In the genomic region with DNA sequence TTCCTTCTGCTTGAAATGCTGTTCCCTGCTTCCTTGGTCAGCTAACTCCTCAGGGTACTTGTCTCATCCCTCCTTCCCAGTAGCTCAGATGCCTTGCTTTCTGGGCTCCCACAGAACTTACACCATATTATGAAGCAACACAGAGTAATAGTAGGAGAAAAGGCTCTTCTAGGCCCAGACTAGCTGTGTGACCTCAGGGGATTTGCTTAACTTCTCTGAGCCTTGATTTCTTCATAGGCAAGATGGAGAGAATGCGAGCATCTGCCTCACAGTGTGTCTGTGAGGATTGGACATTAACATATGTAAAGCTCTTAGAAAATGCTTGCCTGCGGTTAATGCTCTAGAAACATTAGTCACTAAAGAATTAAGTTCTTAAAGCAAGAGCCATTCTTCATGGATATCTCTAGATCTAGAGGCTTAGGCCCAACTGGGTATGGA, we compare ENCODE assay signal across 1 cellular context.
TF ChIP-seq lines count a peak whose summit lies in the region.

No MANE protein-coding gene starts in this region.

TF ChIP-seq in GM23338, 12 proteins besides CTCF, POLR2A, EP300 and RAD21 (continued from another document):
- TF ChIP-seq, protein P1, sequence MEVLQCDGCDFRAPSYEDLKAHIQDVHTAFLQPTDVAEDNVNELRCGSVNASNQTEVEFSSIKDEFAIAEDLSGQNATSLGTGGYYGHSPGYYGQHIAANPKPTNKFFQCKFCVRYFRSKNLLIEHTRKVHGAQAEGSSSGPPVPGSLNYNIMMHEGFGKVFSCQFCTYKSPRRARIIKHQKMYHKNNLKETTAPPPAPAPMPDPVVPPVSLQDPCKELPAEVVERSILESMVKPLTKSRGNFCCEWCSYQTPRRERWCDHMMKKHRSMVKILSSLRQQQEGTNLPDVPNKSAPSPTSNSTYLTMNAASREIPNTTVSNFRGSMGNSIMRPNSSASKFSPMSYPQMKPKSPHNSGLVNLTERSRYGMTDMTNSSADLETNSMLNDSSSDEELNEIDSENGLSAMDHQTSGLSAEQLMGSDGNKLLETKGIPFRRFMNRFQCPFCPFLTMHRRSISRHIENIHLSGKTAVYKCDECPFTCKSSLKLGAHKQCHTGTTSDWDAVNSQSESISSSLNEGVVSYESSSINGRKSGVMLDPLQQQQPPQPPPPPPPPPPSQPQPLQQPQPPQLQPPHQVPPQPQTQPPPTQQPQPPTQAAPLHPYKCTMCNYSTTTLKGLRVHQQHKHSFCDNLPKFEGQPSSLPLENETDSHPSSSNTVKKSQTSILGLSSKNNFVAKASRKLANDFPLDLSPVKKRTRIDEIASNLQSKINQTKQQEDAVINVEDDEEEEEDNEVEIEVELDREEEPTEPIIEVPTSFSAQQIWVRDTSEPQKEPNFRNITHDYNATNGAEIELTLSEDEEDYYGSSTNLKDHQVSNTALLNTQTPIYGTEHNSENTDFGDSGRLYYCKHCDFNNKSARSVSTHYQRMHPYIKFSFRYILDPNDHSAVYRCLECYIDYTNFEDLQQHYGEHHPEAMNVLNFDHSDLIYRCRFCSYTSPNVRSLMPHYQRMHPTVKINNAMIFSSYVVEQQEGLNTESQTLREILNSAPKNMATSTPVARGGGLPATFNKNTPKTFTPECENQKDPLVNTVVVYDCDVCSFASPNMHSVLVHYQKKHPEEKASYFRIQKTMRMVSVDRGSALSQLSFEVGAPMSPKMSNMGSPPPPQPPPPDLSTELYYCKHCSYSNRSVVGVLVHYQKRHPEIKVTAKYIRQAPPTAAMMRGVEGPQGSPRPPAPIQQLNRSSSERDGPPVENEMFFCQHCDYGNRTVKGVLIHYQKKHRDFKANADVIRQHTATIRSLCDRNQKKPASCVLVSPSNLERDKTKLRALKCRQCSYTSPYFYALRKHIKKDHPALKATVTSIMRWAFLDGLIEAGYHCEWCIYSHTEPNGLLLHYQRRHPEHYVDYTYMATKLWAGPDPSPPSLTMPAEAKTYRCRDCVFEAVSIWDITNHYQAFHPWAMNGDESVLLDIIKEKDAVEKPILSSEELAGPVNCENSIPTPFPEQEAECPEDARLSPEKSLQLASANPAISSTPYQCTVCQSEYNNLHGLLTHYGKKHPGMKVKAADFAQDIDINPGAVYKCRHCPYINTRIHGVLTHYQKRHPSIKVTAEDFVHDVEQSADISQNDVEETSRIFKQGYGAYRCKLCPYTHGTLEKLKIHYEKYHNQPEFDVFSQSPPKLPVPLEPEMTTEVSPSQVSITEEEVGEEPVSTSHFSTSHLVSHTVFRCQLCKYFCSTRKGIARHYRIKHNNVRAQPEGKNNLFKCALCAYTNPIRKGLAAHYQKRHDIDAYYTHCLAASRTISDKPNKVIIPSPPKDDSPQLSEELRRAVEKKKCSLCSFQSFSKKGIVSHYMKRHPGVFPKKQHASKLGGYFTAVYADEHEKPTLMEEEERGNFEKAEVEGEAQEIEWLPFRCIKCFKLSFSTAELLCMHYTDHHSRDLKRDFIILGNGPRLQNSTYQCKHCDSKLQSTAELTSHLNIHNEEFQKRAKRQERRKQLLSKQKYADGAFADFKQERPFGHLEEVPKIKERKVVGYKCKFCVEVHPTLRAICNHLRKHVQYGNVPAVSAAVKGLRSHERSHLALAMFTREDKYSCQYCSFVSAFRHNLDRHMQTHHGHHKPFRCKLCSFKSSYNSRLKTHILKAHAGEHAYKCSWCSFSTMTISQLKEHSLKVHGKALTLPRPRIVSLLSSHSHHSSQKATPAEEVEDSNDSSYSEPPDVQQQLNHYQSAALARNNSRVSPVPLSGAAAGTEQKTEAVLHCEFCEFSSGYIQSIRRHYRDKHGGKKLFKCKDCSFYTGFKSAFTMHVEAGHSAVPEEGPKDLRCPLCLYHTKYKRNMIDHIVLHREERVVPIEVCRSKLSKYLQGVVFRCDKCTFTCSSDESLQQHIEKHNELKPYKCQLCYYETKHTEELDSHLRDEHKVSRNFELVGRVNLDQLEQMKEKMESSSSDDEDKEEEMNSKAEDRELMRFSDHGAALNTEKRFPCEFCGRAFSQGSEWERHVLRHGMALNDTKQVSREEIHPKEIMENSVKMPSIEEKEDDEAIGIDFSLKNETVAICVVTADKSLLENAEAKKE (CRISPR knock-in tag; IDR thresholded peaks at IDR 0.05), result no peak
- TF ChIP-seq JUNB (IDR thresholded peaks at IDR 0.05; ENCODE audit: unreplicated experiment) (no peak), ZNF114 (CRISPR knock-in tag; IDR thresholded peaks at IDR 0.05) (no peak), ZNF331 (CRISPR knock-in tag; IDR thresholded peaks at IDR 0.05; ENCODE audit: low read depth) (no peak)
- TF ChIP-seq, protein P2, sequence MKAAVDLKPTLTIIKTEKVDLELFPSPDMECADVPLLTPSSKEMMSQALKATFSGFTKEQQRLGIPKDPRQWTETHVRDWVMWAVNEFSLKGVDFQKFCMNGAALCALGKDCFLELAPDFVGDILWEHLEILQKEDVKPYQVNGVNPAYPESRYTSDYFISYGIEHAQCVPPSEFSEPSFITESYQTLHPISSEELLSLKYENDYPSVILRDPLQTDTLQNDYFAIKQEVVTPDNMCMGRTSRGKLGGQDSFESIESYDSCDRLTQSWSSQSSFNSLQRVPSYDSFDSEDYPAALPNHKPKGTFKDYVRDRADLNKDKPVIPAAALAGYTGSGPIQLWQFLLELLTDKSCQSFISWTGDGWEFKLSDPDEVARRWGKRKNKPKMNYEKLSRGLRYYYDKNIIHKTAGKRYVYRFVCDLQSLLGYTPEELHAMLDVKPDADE (IDR thresholded peaks at IDR 0.05), result no peak
